ENCODE assay signal across 7 cellular contexts in the genomic region with DNA sequence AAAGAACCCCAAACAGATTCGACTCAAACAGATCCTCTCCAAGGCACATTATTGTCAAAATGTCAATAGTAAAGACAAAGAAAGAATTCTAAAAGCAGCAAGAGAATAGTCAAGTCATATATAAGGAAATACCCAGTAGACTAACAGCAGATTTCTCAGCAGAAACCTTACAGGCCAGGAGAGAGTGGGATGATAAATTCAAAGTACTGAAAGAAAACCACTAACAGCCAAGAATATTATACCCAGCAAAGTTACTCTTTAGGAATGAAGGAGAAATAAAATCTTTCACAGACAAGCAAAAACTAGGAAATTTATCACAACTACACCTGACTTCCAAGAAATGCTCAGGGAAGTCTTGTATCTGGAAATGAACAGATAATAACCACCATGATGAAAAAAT.
"Had no signal": no experiment of that assay in that cellular context is flagged by ENCODE, and none has a peak within 500 bp of the region (broad histone marks: within the 10 kb centered on the region; RNA-seq: fewer than 3 reads in every experiment).

No MANE protein-coding gene starts in this region.

- H3K4me3 ChIP-seq: GM23248, GM23338, HAP-1 had no signal

- H3K27ac ChIP-seq: GM23248 had no signal

- DNase-seq: GM23248, GOT3, H7, HCEC 1CT, HFFc6 had no signal

- H3K4me1 ChIP-seq: HAP-1 had no signal

- H3K36me3 ChIP-seq: HAP-1 had no signal
